Comparison of ENCODE assay signal across 23 cellular contexts in the genomic region with DNA sequence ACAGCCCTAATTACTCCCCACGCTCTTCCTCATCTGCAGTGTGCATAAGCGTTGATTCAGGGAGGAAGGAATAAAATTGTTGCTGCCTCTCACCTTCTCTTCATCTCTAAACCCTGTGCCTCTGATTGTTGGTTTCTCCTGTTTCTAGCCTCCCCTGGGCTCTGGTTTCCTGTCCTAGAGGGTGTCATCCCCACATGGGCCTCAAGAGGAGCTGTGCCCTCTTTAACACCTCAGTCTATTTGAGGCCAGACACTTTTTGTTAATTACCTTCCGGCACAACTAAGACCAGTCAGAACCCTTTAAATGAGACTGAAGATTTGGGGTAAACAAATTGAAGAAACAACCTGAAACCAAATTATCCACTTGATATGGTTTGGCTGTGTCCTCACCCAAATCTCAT. TPM values are rescaled to one million over a fixed set of nuclear protein-coding genes. Genes with fewer than 3 reads are reported as not detected.
A peak's percentile ranks its signal among the peaks of the same experiment; 100 is the strongest.
DNase-seq lines count a peak whose midpoint lies in the region; ATAC-seq and TF ChIP-seq lines count a peak whose summit lies in the region.
"Had no signal": no experiment of that assay in that cellular context is flagged by ENCODE, and none has a peak within 500 bp of the region (broad histone marks: within the 10 kb centered on the region; RNA-seq: fewer than 3 reads in every experiment).

No MANE protein-coding gene starts in this region.

- H3K4me3 Mint-ChIP-seq in naive thymus-derived CD8-positive, alpha-beta T cell = peak overlapping the region in 2 of 10 donors; percentile 15 to 55
- H3K4me3 Mint-ChIP-seq: activated CD8-positive, alpha-beta memory T cell treated with anti-CD3 and anti-CD28 coated beads, Interleukin-2, amount 10 ng/mL, durations not matched to agents 7 days and 5 days; stimulated activated naive CD8-positive, alpha-beta T cell treated with anti-CD3 and anti-CD28 coated beads, Interleukin-15, Interleukin-2, amounts not matched to agents 100 ng/mL and 50 ng/mL, for 24 hours had no signal

- H3K27ac Mint-ChIP-seq in naive thymus-derived CD8-positive, alpha-beta T cell = peak overlapping the region in 6 of 10 donors; percentile 14 to 85 (median 39)
- H3K27ac Mint-ChIP-seq: activated CD8-positive, alpha-beta memory T cell treated with anti-CD3 and anti-CD28 coated beads, Interleukin-2, amount 10 ng/mL, durations not matched to agents 7 days and 5 days; activated T-helper 2 cell treated with anti-CD3 and anti-CD28 coated beads, Interferon-gamma antibody, Interleukin-2, Interleukin-4, amounts not matched to agents 10 μg/mL and 5 μg/mL and 100 μg/mL, durations not matched to agents 14 hours and 24 hours and 36 hours; stimulated activated naive CD8-positive, alpha-beta T cell treated with anti-CD3 and anti-CD28 coated beads, Interleukin-15, Interleukin-2, amounts not matched to agents 100 ng/mL and 50 ng/mL, for 24 hours had no signal

- no peak overlapping the region for H2AFZ ChIP-seq in KMS-11 (ENCODE audit: low read depth)
- H2AFZ ChIP-seq in osteoblast (ENCODE audit: low read length) = no peak overlapping the region

- TF ChIP-seq CTCF in GM12864 (IDR thresholded peaks at IDR 0.05; ENCODE audit: low read depth, low read length, missing control alignments) (peak; percentile 18), KMS-11 (conservative IDR thresholded peaks at IDR 0.05; ENCODE audit: low read depth, low read length) (peak; percentile 47), choroid plexus epithelial cell (conservative IDR thresholded peaks at IDR 0.05; ENCODE audit: low read depth, low read length) (peak; percentile 33), osteoblast (IDR thresholded peaks at IDR 0.05; ENCODE audit: extremely low read depth, low read depth, low read length) (no peak), lower lobe of right lung (IDR thresholded peaks at IDR 0.05) (no peak)

- POLR2A ChIA-PET in naive thymus-derived CD8-positive, alpha-beta T cell (lab: Charles Lee) = no interaction called here

- DNase-seq in GM12864 (ENCODE audit: low read depth) (no peak), choroid plexus epithelial cell (ENCODE audit: low read depth) (no peak), osteoblast (ENCODE audit: insufficient read length, low spot score, missing footprints) (no peak), activated gamma-delta T cell treated with Interleukin-2 at 50 U/mL for 16 hours (no peak), lower lobe of right lung (no peak)
- no peak for DNase-seq in naive thymus-derived CD8-positive, alpha-beta T cell
- DNase-seq: activated CD4-positive, CD25-positive, alpha-beta regulatory T cell; activated CD8-positive, alpha-beta memory T cell treated with anti-CD3 and anti-CD28 coated beads, Interleukin-2, amount 10 ng/mL, durations not matched to agents 7 days and 5 days; amniotic stem cell; DMS153; HCEC 1CT; mesenchymal stem cell; NCI-H1694; NCI-H446; Right ventricle myocardium superior; T-helper 2 cell; upper lobe of left lung had no signal

- H3K4me1 Mint-ChIP-seq in naive thymus-derived CD8-positive, alpha-beta T cell = peaks cover 7 to 27% (median 20%) of the 10 kb centered on the region in 4 donors

- no peaks in the 10 kb centered on the region for H3K27me3 ChIP-seq in KMS-11 (ENCODE audit: insufficient read depth, low read depth)
- peaks cover 3% of the 10 kb centered on the region for H3K27me3 ChIP-seq in osteoblast (ENCODE audit: insufficient read depth, low read length)
- no peaks in the 10 kb centered on the region for H3K27me3 ChIP-seq in lower lobe of right lung (ENCODE audit: low read depth)
- H3K27me3 ChIP-seq: BLaER1, upper lobe of left lung had no signal

- no peak overlapping the region for H3K4me3 ChIP-seq in GM12864 (ENCODE audit: low read depth, low read length)
- H3K4me3 ChIP-seq in KMS-11 (IDR thresholded peaks at IDR 0.05; ENCODE audit: insufficient read depth, low read depth, low read length) = no peak overlapping the region
- H3K4me3 ChIP-seq in choroid plexus epithelial cell (ENCODE audit: low read depth, low read length) = no peak overlapping the region
- no peak overlapping the region for H3K4me3 ChIP-seq in osteoblast (ENCODE audit: insufficient read depth, low read length)
- H3K4me3 ChIP-seq in lower lobe of right lung = no peak overlapping the region
- H3K4me3 ChIP-seq: BLaER1, upper lobe of left lung had no signal

- H4K20me1 ChIP-seq in KMS-11 (ENCODE audit: insufficient read depth) (no peaks in the 10 kb centered on the region), osteoblast (ENCODE audit: insufficient read depth, low read length) (no peaks in the 10 kb centered on the region)
- H4K20me1 ChIP-seq: BLaER1 had no signal

- peaks cover 0 to 7% (median 5%) of the 10 kb centered on the region in 3 donors for H3K36me3 Mint-ChIP-seq in naive thymus-derived CD8-positive, alpha-beta T cell

- no peak overlapping the region for H3K9ac ChIP-seq in KMS-11
- H3K9ac ChIP-seq: BLaER1 had no signal

- H3K36me3 ChIP-seq in KMS-11 (ENCODE audit: insufficient read depth) = no peaks in the 10 kb centered on the region
- no peaks in the 10 kb centered on the region for H3K36me3 ChIP-seq in osteoblast (ENCODE audit: insufficient read depth, low read length)
- H3K36me3 ChIP-seq in lower lobe of right lung = no peaks in the 10 kb centered on the region
- H3K36me3 ChIP-seq: BLaER1, upper lobe of left lung had no signal

- ATAC-seq in naive thymus-derived CD8-positive, alpha-beta T cell = no peak
- ATAC-seq in lower lobe of right lung (no peak), GM19455 (IDR thresholded peaks at IDR 0.05; ENCODE audit: unreplicated experiment) (no peak)
- ATAC-seq: activated CD8-positive, alpha-beta memory T cell treated with anti-CD3 and anti-CD28 coated beads, Interleukin-2, amount 10 ng/mL, durations not matched to agents 7 days and 5 days had no signal

- peaks cover 3 to 30% (median 22%) of the 10 kb centered on the region in 9 donors for H3K9me3 Mint-ChIP-seq in naive thymus-derived CD8-positive, alpha-beta T cell

- intact Hi-C loops in lower lobe of right lung (cut with DNase I) = no loop called here

- H3K4me2 ChIP-seq in KMS-11 (no peak overlapping the region), osteoblast (ENCODE audit: insufficient read depth, low read length) (no peak overlapping the region)
- H3K4me2 ChIP-seq: BLaER1 had no signal

- no peaks in the 10 kb centered on the region for H3K4me1 ChIP-seq in KMS-11 (ENCODE audit: low read depth, poor library complexity, severe bottlenecking)
- H3K4me1 ChIP-seq in osteoblast (ENCODE audit: insufficient read depth, low read length) = peaks cover 3% of the 10 kb centered on the region
- no peaks in the 10 kb centered on the region for H3K4me1 ChIP-seq in lower lobe of right lung
- H3K4me1 ChIP-seq: BLaER1, upper lobe of left lung had no signal

- H3K9me3 ChIP-seq in osteoblast (ENCODE audit: low read depth, low read length) = peaks cover 2% of the 10 kb centered on the region
- H3K9me3 ChIP-seq in lower lobe of right lung = peaks cover 10% of the 10 kb centered on the region

- H3K79me2 ChIP-seq in KMS-11 (ENCODE audit: insufficient read depth, low read depth) (no peaks in the 10 kb centered on the region), osteoblast (ENCODE audit: insufficient read depth, low read length) (no peaks in the 10 kb centered on the region)

- peaks cover 0 to 2% (median 0%) of the 10 kb centered on the region in 5 donors for H3K27me3 Mint-ChIP-seq in naive thymus-derived CD8-positive, alpha-beta T cell
- H3K27me3 Mint-ChIP-seq: activated CD8-positive, alpha-beta memory T cell treated with anti-CD3 and anti-CD28 coated beads, Interleukin-2, amount 10 ng/mL, durations not matched to agents 7 days and 5 days; stimulated activated naive CD8-positive, alpha-beta T cell treated with anti-CD3 and anti-CD28 coated beads, Interleukin-15, Interleukin-2, amounts not matched to agents 100 ng/mL and 50 ng/mL, for 24 hours had no signal

- H3K27ac ChIP-seq in KMS-11 = no peak overlapping the region
- H3K27ac ChIP-seq in osteoblast (ENCODE audit: low read depth, low read length) = no peak overlapping the region
- H3K27ac ChIP-seq in lower lobe of right lung = no peak overlapping the region
- H3K27ac ChIP-seq: BLaER1, upper lobe of left lung had no signal

RNA-seq across cellular contexts. Expression of gene CTAGE1, which starts 9.7 kb away (rescaled TPM):
- total RNA-seq in naive thymus-derived CD8-positive, alpha-beta T cell = not detected
- polyA plus RNA-seq in naive thymus-derived CD8-positive, alpha-beta T cell = not detected
- total RNA-seq in osteoblast = under 0.01 TPM in 1 of 2 replicates, not detected in the other
- total RNA-seq in lower lobe of right lung = not detected
- total RNA-seq: activated CD8-positive, alpha-beta memory T cell treated with anti-CD3 and anti-CD28 coated beads, Interleukin-2, amount 10 ng/mL, durations not matched to agents 7 days and 5 days; activated T-helper 2 cell treated with anti-CD3 and anti-CD28 coated beads, Interferon-gamma antibody, Interleukin-2, Interleukin-4, amounts not matched to agents 10 μg/mL and 5 μg/mL and 100 μg/mL, durations not matched to agents 14 hours and 24 hours and 36 hours; Right ventricle myocardium superior; upper lobe of left lung had no signal
- polyA plus RNA-seq: neural cell had no signal

Comparison
In these comparisons a context has a peak if more than half of its experiments do, and no peak if none do; other contexts are left out.
1. CTCF ChIP-seq: peak in GM12864 (single experiment), KMS-11 (single experiment) and choroid plexus epithelial cell (single experiment); none in osteoblast (single experiment) and lower lobe of right lung (single experiment).